8 cellular contexts compared by ENCODE assay signal in the genomic region with DNA sequence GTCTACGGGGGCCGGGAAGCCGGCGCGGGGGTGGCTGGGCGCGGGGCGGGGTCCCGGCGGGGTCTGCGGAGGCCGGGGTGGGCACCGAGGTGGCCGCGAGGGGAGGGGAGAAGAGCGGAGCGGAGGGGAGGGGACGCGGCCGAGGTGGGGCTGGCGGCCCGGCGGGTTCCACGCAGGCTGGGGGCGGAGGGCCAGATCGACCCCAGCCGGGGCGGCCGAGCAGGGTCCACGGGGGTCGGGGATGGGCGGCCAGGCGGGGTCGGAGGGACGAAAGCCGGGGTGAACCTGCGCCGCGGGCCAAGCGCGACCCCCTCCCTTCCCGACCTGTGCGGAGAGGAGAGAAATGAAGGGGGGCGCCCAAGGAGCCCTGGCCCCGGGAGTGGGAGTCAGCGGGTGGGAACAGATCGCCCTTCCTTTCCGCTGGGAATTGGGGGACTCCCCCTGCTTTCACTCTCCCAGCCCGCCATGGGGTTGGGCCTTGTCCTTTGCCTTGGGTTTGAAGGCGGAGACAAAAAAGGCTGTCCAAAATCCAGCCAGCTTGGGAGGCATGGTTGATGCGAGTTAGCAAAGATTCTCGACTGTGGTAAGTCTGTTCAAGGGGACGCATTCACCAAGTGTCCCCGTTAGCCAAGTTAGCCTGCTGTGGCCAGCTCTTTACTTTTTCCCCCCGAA. TPM values are rescaled to one million over a fixed set of nuclear protein-coding genes. Genes with fewer than 3 reads are reported as not detected.
DNase-seq lines count a peak whose midpoint lies in the region; ATAC-seq, FAIRE-seq and TF ChIP-seq lines count a peak whose summit lies in the region.

No MANE protein-coding gene starts in this region.

- H3K27ac ChIP-seq in RWPE1 = peak overlapping the region; percentile 93

- H3K9me3 ChIP-seq in iPS-18c (ENCODE audit: control insufficient read depth, insufficient read depth, low read length) = no peaks in the 10 kb centered on the region

- no peaks in the 10 kb centered on the region for H3K27me3 ChIP-seq in bronchial epithelial cell (ENCODE audit: control insufficient read depth, insufficient read depth, low read length)

- ATAC-seq in HG02798 (IDR thresholded peaks at IDR 0.05; ENCODE audit: poor library complexity, unreplicated experiment) (peak; percentile 22), sciatic nerve (peak; percentile 68)

- no peak for TF ChIP-seq CTCF in RWPE1 (conservative IDR thresholded peaks at IDR 0.05; ENCODE audit: low read depth)
- TF ChIP-seq CTCF in bronchial epithelial cell (IDR thresholded peaks at IDR 0.05; ENCODE audit: insufficient read depth, low read length, severe bottlenecking) = no peak

- peak overlapping the region; percentile 79 for H3K4me3 ChIP-seq in bronchial epithelial cell (ENCODE audit: low read depth, low read length)
- H3K4me3 ChIP-seq in iPS-18c (ENCODE audit: insufficient read depth, low read depth, low read length) = peak overlapping the region; percentile 78

- peaks cover 20% of the 10 kb centered on the region for H3K27me3 Mint-ChIP-seq in T-helper 2 cell treated with Interferon-gamma antibody and Interleukin-4, amounts not matched to agents 5 μg/mL and 100 μg/mL, for 36 hours (ENCODE audit: low read depth)

- H3K4me1 Mint-ChIP-seq in T-helper 2 cell treated with Interferon-gamma antibody and Interleukin-4, amounts not matched to agents 5 μg/mL and 100 μg/mL, for 36 hours (ENCODE audit: low read depth) = peaks cover 11% of the 10 kb centered on the region

- H3K36me3 ChIP-seq in bronchial epithelial cell (ENCODE audit: control insufficient read depth, insufficient read depth, low read length) = no peaks in the 10 kb centered on the region

- POLR2A ChIA-PET in RWPE1 (lab: Yijun Ruan, JAX; ENCODE audit: low non-redundant PET) = interaction anchor here (0.7 kb wide), 1 partner anchor 11 kb away, joined by 3 read pairs; no protein-coding TSS in a partner anchor

- H3K27ac Mint-ChIP-seq in T-helper 2 cell treated with Interferon-gamma antibody and Interleukin-4, amounts not matched to agents 5 μg/mL and 100 μg/mL, for 36 hours = peak overlapping the region; percentile 55

- peak overlapping the region; percentile 71 for H3K4me3 Mint-ChIP-seq in T-helper 2 cell treated with Interferon-gamma antibody and Interleukin-4, amounts not matched to agents 5 μg/mL and 100 μg/mL, for 36 hours

- no peaks in the 10 kb centered on the region for H3K9me3 Mint-ChIP-seq in T-helper 2 cell treated with Interferon-gamma antibody and Interleukin-4, amounts not matched to agents 5 μg/mL and 100 μg/mL, for 36 hours

- no peak for FAIRE-seq in bronchial epithelial cell (lab: Jason Lieb, UNC)

- no peak for DNase-seq in T-helper 2 cell treated with Interferon-gamma antibody and Interleukin-4, amounts not matched to agents 5 μg/mL and 100 μg/mL, for 36 hours (ENCODE audit: low spot score)
- DNase-seq in T-helper 2 cell (no peak), RWPE1 (ENCODE audit: low spot score) (peak; percentile 52), bronchial epithelial cell (ENCODE audit: low read depth) (peak; percentile 39), sciatic nerve (ENCODE audit: low spot score) (peak; percentile 83), GDM1 (lab: John Stamatoyannopoulos, UW) (no peak)

- H3K36me3 Mint-ChIP-seq in T-helper 2 cell treated with Interferon-gamma antibody and Interleukin-4, amounts not matched to agents 5 μg/mL and 100 μg/mL, for 36 hours (ENCODE audit: low read depth) = no peaks in the 10 kb centered on the region

- intact Hi-C loops in sciatic nerve (cut with DNase I) = no loop called here

- CTCF ChIA-PET in RWPE1 (lab: Yijun Ruan, JAX) = interaction anchor here (0.5 to 1.0 kb wide), 3 partner anchors 24 to 1873 kb away, joined by 3 to 4 read pairs (median 3); no protein-coding TSS in a partner anchor

RNA-seq across cellular contexts. Expression of a gene that starts 0.5 kb away (rescaled TPM):
- total RNA-seq in bronchial epithelial cell (56.6 and 89.2 TPM in 2 replicates), sciatic nerve (30.3 TPM)

RNA-seq across cellular contexts. Expression of a gene that starts 54.2 kb away (rescaled TPM):
- total RNA-seq in bronchial epithelial cell (31.6 and 43.9 TPM in 2 replicates), sciatic nerve (52.1 TPM)

Comparison
In these comparisons a context has a peak if more than half of its experiments do, and no peak if none do; other contexts are left out.
1. DNase-seq: peak in RWPE1 (single experiment), bronchial epithelial cell (single experiment) and sciatic nerve (single experiment); none in T-helper 2 cell treated with Interferon-gamma antibody and Interleukin-4, amounts not matched to agents 5 μg/mL and 100 μg/mL, for 36 hours (single experiment), T-helper 2 cell (0 of 5) and GDM1 (single experiment).